ENCODE assay signal across 12 cellular contexts in the genomic region with DNA sequence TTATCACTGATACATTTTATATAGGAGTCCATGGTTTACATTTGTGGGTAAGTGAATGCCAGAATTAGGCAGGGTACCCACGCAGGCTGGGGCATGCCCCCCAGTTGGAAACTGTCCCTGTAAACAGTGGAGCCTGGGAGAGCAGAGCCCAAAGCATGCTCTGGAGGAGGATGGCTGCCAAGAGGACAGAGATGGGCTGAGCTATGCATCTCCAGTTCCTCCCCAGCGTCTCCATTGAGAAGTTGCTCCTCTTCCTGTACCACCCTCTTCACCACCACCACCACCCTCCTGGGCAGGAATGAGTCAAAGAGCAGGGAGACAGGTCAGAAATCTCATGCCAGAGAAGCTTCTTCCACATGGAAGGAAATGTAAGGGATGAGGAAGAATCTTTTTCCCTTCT.
DNase-seq lines count a peak whose midpoint lies in the region; ATAC-seq and TF ChIP-seq lines count a peak whose summit lies in the region.
"Had no signal": no experiment of that assay in that cellular context is flagged by ENCODE, and none has a peak within 500 bp of the region (broad histone marks: within the 10 kb centered on the region; RNA-seq: fewer than 3 reads in every experiment).

No MANE protein-coding gene starts in this region.

- H3K36me3 Mint-ChIP-seq in activated CD4-positive, alpha-beta T cell treated with anti-CD3 and anti-CD28 coated beads, Interleukin-2, amount 10 ng/mL, durations not matched to agents 24 days and 14 days (ENCODE audit: low read depth): peaks cover 74% of the 10 kb centered on the region
- H3K36me3 Mint-ChIP-seq in T-helper 17 cell (ENCODE audit: low read depth): no peaks in the 10 kb centered on the region

- peak overlapping the region; percentile 86 for H3K27ac ChIP-seq in foreskin keratinocyte

- H3K4me1 Mint-ChIP-seq in activated CD4-positive, alpha-beta T cell treated with anti-CD3 and anti-CD28 coated beads, Interleukin-2, amount 10 ng/mL, durations not matched to agents 24 days and 14 days: peaks cover 59% of the 10 kb centered on the region
- H3K4me1 Mint-ChIP-seq in T-helper 17 cell: peaks cover 29% of the 10 kb centered on the region
- H3K4me1 Mint-ChIP-seq in stimulated activated naive CD8-positive, alpha-beta T cell treated with anti-CD3 and anti-CD28 coated beads, Interleukin-15, amount 100 ng/mL, for 72 hours: peaks cover 66% of the 10 kb centered on the region

- no peaks in the 10 kb centered on the region for H3K27me3 ChIP-seq in foreskin keratinocyte

- peak overlapping the region; percentile 97 for H3K4me3 Mint-ChIP-seq in activated CD4-positive, alpha-beta T cell treated with anti-CD3 and anti-CD28 coated beads, Interleukin-2, amount 10 ng/mL, durations not matched to agents 24 days and 14 days
- no peak overlapping the region for H3K4me3 Mint-ChIP-seq in T-helper 17 cell
- H3K4me3 Mint-ChIP-seq in stimulated activated naive CD8-positive, alpha-beta T cell treated with anti-CD3 and anti-CD28 coated beads, Interleukin-15, amount 100 ng/mL, for 72 hours: peak overlapping the region; percentile 45 to 89

- H3K9me3 Mint-ChIP-seq in activated CD4-positive, alpha-beta T cell treated with anti-CD3 and anti-CD28 coated beads, Interleukin-2, amount 10 ng/mL, durations not matched to agents 24 days and 14 days: no peaks in the 10 kb centered on the region
- no peaks in the 10 kb centered on the region for H3K9me3 Mint-ChIP-seq in stimulated activated naive CD8-positive, alpha-beta T cell treated with anti-CD3 and anti-CD28 coated beads, Interleukin-15, amount 100 ng/mL, for 72 hours

- ATAC-seq in T-helper 17 cell: no peak
- no peak for ATAC-seq in foreskin keratinocyte
- ATAC-seq in stimulated activated naive CD8-positive, alpha-beta T cell treated with anti-CD3 and anti-CD28 coated beads, Interleukin-15, amount 100 ng/mL, for 72 hours: no peak
- no peak for ATAC-seq in HG02840 (IDR thresholded peaks at IDR 0.05; ENCODE audit: low FRiP score, unreplicated experiment)

- no peaks in the 10 kb centered on the region for H3K9me3 ChIP-seq in T-helper 17 cell (ENCODE audit: control insufficient read depth, low read length, poor library complexity, severe bottlenecking)

- intact Hi-C loops in activated CD4-positive, alpha-beta T cell treated with anti-CD3 and anti-CD28 coated beads, Interleukin-2, amount 10 ng/mL, durations not matched to agents 24 days and 14 days (cut with micrococcal nuclease): loop anchor here (5.0 to 10.0 kb wide), 5 partner anchors 398 to 1928 kb away; partner anchors contain the start of genes DNAJC2, PSMC2 and SRPK2

- no peak for TF ChIP-seq CTCF in foreskin keratinocyte (conservative IDR thresholded peaks at IDR 0.05)

- peak; percentile 73 for DNase-seq in activated CD4-positive, alpha-beta T cell treated with anti-CD3 and anti-CD28 coated beads, Interleukin-2, amount 10 ng/mL, durations not matched to agents 24 days and 14 days
- no peak for DNase-seq in activated CD4-positive, alpha-beta T cell treated with anti-CD3 and anti-CD28 coated beads, Interleukin-2, amount 50 U/mL, for 4 hours
- DNase-seq in T-helper 17 cell (no peak), foreskin keratinocyte (peak; percentile 36 to 54), mesenteric fat pad (ENCODE audit: low spot score) (no peak)
- DNase-seq in stimulated activated naive CD8-positive, alpha-beta T cell treated with anti-CD3 and anti-CD28 coated beads, Interleukin-15, amount 100 ng/mL, for 72 hours: no peak
- DNase-seq in effector CD8-positive, alpha-beta T cell (lab: John Stamatoyannopoulos, UW): no peak
- DNase-seq: ACHN; activated CD4-positive, alpha-beta T cell treated with anti-CD3 and anti-CD28 coated beads for 48 hours; foreskin melanocyte; stimulated activated CD4-positive, alpha-beta T cell treated with anti-CD3 and anti-CD28 coated beads, Interleukin-15, amount 100 ng/mL, for 24 hours had no signal

- H3K4me1 ChIP-seq in foreskin keratinocyte: peaks cover 22% of the 10 kb centered on the region

- H3K27ac Mint-ChIP-seq in activated CD4-positive, alpha-beta T cell treated with anti-CD3 and anti-CD28 coated beads, Interleukin-2, amount 10 ng/mL, durations not matched to agents 24 days and 14 days: peak overlapping the region; percentile 100
- peak overlapping the region; percentile 100 for H3K27ac Mint-ChIP-seq in T-helper 17 cell
- H3K27ac Mint-ChIP-seq in stimulated activated naive CD8-positive, alpha-beta T cell treated with anti-CD3 and anti-CD28 coated beads, Interleukin-15, amount 100 ng/mL, for 72 hours: peak overlapping the region; percentile 19 to 72

- H3K27me3 Mint-ChIP-seq in activated CD4-positive, alpha-beta T cell treated with anti-CD3 and anti-CD28 coated beads, Interleukin-2, amount 10 ng/mL, durations not matched to agents 24 days and 14 days: peaks cover 3% of the 10 kb centered on the region
- no peaks in the 10 kb centered on the region for H3K27me3 Mint-ChIP-seq in T-helper 17 cell
- H3K27me3 Mint-ChIP-seq in stimulated activated naive CD8-positive, alpha-beta T cell treated with anti-CD3 and anti-CD28 coated beads, Interleukin-15, amount 100 ng/mL, for 72 hours: no peaks in the 10 kb centered on the region

Comparison
In these comparisons a context has a peak if more than half of its experiments do, and no peak if none do; other contexts are left out.
1. DNase-seq: peak in activated CD4-positive, alpha-beta T cell treated with anti-CD3 and anti-CD28 coated beads, Interleukin-2, amount 10 ng/mL, durations not matched to agents 24 days and 14 days (single experiment) and foreskin keratinocyte (2 of 2); none in activated CD4-positive, alpha-beta T cell treated with anti-CD3 and anti-CD28 coated beads, Interleukin-2, amount 50 U/mL, for 4 hours (0 of 2), T-helper 17 cell (0 of 3), stimulated activated naive CD8-positive, alpha-beta T cell treated with anti-CD3 and anti-CD28 coated beads, Interleukin-15, amount 100 ng/mL, for 72 hours (0 of 2), mesenteric fat pad (single experiment) and effector CD8-positive, alpha-beta T cell (single experiment).
2. H3K27ac Mint-ChIP-seq: peak in every context shown above with its lines; median percentile 100 in activated CD4-positive, alpha-beta T cell treated with anti-CD3 and anti-CD28 coated beads, Interleukin-2, amount 10 ng/mL, durations not matched to agents 24 days and 14 days; 100 in T-helper 17 cell; 46 in stimulated activated naive CD8-positive, alpha-beta T cell treated with anti-CD3 and anti-CD28 coated beads, Interleukin-15, amount 100 ng/mL, for 72 hours.